ENCODE assay signal across 26 cellular contexts in the genomic region with DNA sequence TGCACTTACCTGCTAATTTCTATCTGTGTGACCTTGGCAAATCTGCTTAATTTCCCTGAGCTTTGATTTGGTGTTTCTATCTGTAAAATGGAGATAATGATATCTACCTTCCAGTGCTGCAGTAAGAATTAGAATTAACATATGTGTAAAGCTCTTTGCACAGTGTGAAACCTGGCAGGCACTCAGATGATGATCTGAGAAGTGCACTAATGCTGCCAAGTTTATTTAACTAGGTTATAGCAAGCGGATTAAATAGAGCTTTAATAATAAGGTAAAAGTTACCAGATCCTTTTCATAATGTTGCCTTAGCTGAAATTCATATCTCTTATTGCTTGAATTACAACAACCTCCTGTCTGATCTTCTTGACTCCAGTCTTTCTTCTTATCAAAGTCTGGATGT.
"Had no signal": no experiment of that assay in that cellular context is flagged by ENCODE, and none has a peak within 500 bp of the region (broad histone marks: within the 10 kb centered on the region; RNA-seq: fewer than 3 reads in every experiment).

No MANE protein-coding gene starts in this region.

- H3K36me3 ChIP-seq: colonic mucosa, esophagus squamous epithelium, left lung, lower lobe of right lung, neural progenitor cell, spleen, uterus had no signal

- H3K9me3 ChIP-seq: colonic mucosa, esophagus squamous epithelium, left lung, lower lobe of right lung, spleen, testis, uterus had no signal

- H3K4me3 ChIP-seq: colonic mucosa, esophagus squamous epithelium, left lung, lower lobe of right lung, neural progenitor cell, spleen, testis, uterus had no signal

- FAIRE-seq: endometrium had no signal

- DNase-seq: activated CD4-positive, alpha-beta memory T cell treated with anti-CD3 and anti-CD28 coated beads, Interleukin-2, amount 10 ng/mL, durations not matched to agents 7 days and 5 days; activated CD4-positive, alpha-beta T cell treated with anti-CD3 and anti-CD28 coated beads, Interleukin-2, amount 10 ng/mL, durations not matched to agents 24 days and 14 days; activated CD4-positive, CD25-positive, alpha-beta regulatory T cell treated with anti-CD3 and anti-CD28 coated beads, Interleukin-2, amount 50 U/mL, for 72 hours; activated CD8-positive, alpha-beta memory T cell treated with anti-CD3 and anti-CD28 coated beads, Interleukin-2, amount 50 U/mL, for 48 hours; activated gamma-delta T cell treated with Interleukin-2 at 50 U/mL for 16 hours; activated naive CD4-positive, alpha-beta T cell treated with anti-CD3 and anti-CD28 coated beads, Interleukin-2, amount 50 U/mL, for 16 hours; activated T-cell treated with anti-CD3 and anti-CD28 coated beads, Interleukin-2, amount 50 U/mL, for 24 hours; amniotic stem cell; colonic mucosa; effector CD8-positive, alpha-beta T cell; esophagus squamous epithelium; left lung; lower lobe of right lung; mesenchymal stem cell; natural killer cell; occipital lobe; posterior cingulate gyrus; right cardiac atrium; spleen; stimulated activated naive CD4-positive, alpha-beta T cell; testis; trophoblast cell; uterus had no signal

- H3K4me1 ChIP-seq: colonic mucosa, esophagus squamous epithelium, left lung, lower lobe of right lung, testis, uterus had no signal

- H3K27ac ChIP-seq: colonic mucosa, epithelial cell of prostate, esophagus squamous epithelium, left lung, lower lobe of right lung, neural progenitor cell, spleen, testis, uterus had no signal

- ATAC-seq: left lung, lower lobe of right lung, natural killer cell, right cardiac atrium had no signal

- H3K27me3 ChIP-seq: colonic mucosa, esophagus squamous epithelium, left lung, neural progenitor cell, spleen, testis, uterus had no signal
